Comparison of ENCODE assay signal across 15 cellular contexts in the genomic region with DNA sequence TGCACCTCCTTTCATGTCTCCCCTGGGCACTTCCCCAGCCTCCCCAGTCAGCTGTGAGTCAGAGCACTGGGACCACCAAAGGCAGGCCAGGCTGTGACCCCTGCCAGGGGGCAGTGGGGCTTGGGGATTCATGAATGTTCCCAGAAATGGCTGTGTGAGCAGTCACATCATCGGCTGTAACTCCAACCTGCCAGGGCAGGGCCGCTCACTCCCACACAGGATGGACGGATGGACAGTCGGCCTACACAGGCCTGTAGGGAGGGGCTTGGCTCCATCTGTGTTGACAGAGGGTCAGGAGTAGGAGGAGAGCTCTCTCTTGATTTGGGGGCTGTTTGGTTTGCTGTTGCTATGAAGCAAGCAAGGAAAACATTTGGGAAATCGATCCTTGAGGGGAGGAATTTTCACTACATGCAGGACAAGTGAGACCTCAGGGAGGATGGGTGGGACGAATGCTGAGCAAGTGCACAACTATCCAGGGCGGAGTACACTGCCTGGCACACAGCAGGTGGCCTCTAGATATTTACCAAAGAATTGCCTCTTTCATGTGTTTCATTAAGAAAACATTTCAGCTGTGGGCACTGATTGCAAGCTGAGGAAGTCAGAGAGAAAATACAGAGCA. TPM values are rescaled to one million over a fixed set of nuclear protein-coding genes. Genes with fewer than 3 reads are reported as not detected.
A peak's percentile ranks its signal among the peaks of the same experiment; 100 is the strongest.
DNase-seq lines count a peak whose midpoint lies in the region; ATAC-seq and TF ChIP-seq lines count a peak whose summit lies in the region.
"Had no signal": no experiment of that assay in that cellular context is flagged by ENCODE, and none has a peak within 500 bp of the region (broad histone marks: within the 10 kb centered on the region; RNA-seq: fewer than 3 reads in every experiment).

No MANE protein-coding gene starts in this region.

- H3K4me1 ChIP-seq in heart left ventricle, result peaks cover 0 to 11% (median 5%) of the 10 kb centered on the region in 12 donors
- H3K4me1 ChIP-seq: foreskin keratinocyte, parathyroid adenoma had no signal

- WGBS in heart left ventricle, 4 donors, result 68 to 76% (median 75%) methylated on average over 5 to 7 of the region's 7 CpGs

- no peak for TF ChIP-seq POLR2A in heart left ventricle (IDR thresholded peaks at IDR 0.05)

- H3K27me3 ChIP-seq in heart left ventricle, result peaks cover 8 to 58% (median 28%) of the 10 kb centered on the region in 9 donors

- no peaks in the 10 kb centered on the region for H3K9me3 ChIP-seq in heart left ventricle
- H3K9me3 ChIP-seq: tibial artery had no signal

- no peak for TF ChIP-seq CTCF in heart left ventricle (IDR thresholded peaks at IDR 0.05)

- no peak overlapping the region for H3K4me3 ChIP-seq in heart left ventricle
- H3K4me3 ChIP-seq: dorsolateral prefrontal cortex, tibial artery had no signal

- intact Hi-C loops in cardiac septum (cut with DNase I), result no loop called here
- intact Hi-C loops in heart left ventricle (cut with DNase I), result no loop called here

- DNase-seq in cardiac septum (ENCODE audit: low spot score) (peak; percentile 64), heart left ventricle (no peak), T1000 (lab: John Stamatoyannopoulos, UW) (peak; percentile 77), fibroblast of peridontal ligament (ENCODE audit: extremely low read depth) (peak; percentile 14), putamen (ENCODE audit: low spot score) (no peak), hypothalamus (lab: John Stamatoyannopoulos, UW) (no peak)
- DNase-seq in stimulated activated CD4-positive, alpha-beta T cell treated with anti-CD3 and anti-CD28 coated beads, Interleukin-4, amount 100 ng/mL, for 4 hours, result no peak
- no peak for DNase-seq in activated CD4-positive, alpha-beta T cell treated with anti-CD3 and anti-CD28 coated beads, Interleukin-2, amount 50 U/mL, for 1 hour
- DNase-seq: activated naive CD8-positive, alpha-beta T cell treated with anti-CD3 and anti-CD28 coated beads, Interleukin-2, amount 10 ng/mL, durations not matched to agents 7 days and 5 days; DMS153; dorsolateral prefrontal cortex; foreskin keratinocyte; tibial artery had no signal

- ATAC-seq in heart left ventricle, result no peak
- ATAC-seq: activated CD4-positive, CD25-positive, alpha-beta regulatory T cell treated with anti-CD3 and anti-CD28 coated beads, Interleukin-2, amount 50 U/mL, for 24 hours; foreskin keratinocyte had no signal

- H3K27ac ChIP-seq in heart left ventricle, result no peak overlapping the region
- H3K27ac ChIP-seq: dorsolateral prefrontal cortex, foreskin keratinocyte, parathyroid adenoma, tibial artery had no signal

- H3K36me3 ChIP-seq in heart left ventricle, result no peaks in the 10 kb centered on the region
- H3K36me3 ChIP-seq: tibial artery had no signal

RNA-seq across cellular contexts. Expression of a gene that starts 2.9 kb away (rescaled TPM):
- not detected for total RNA-seq in cardiac septum
- total RNA-seq in heart left ventricle, result 1 to 10 TPM in 1 of 9 donors, not detected in 8; 1.8 TPM
- polyA plus RNA-seq in heart left ventricle, result not detected
- total RNA-seq: activated naive CD8-positive, alpha-beta T cell treated with anti-CD3 and anti-CD28 coated beads, Interleukin-2, amount 10 ng/mL, durations not matched to agents 7 days and 5 days; foreskin keratinocyte had no signal
- polyA plus RNA-seq: foreskin keratinocyte had no signal

RNA-seq across cellular contexts. Expression of a gene that starts 12.5 kb away (rescaled TPM):
- total RNA-seq in cardiac septum (not detected), heart left ventricle (not detected)
- polyA plus RNA-seq in heart left ventricle, result not detected
- total RNA-seq: activated naive CD8-positive, alpha-beta T cell treated with anti-CD3 and anti-CD28 coated beads, Interleukin-2, amount 10 ng/mL, durations not matched to agents 7 days and 5 days; dorsolateral prefrontal cortex; foreskin keratinocyte had no signal
- polyA plus RNA-seq: foreskin keratinocyte had no signal

RNA-seq across cellular contexts. Expression of a gene that starts 35.7 kb away (rescaled TPM):
- total RNA-seq in cardiac septum, result 98.7 TPM
- total RNA-seq in heart left ventricle, result 100 to 1,000 TPM in 2 of 9 donors, 10 to 100 TPM in 7; 18.1 to 141 (median 66.3) TPM
- 100 to 1,000 TPM in 1 of 2 donors, 10 to 100 TPM in 1; 54.4 to 165 TPM for polyA plus RNA-seq in heart left ventricle

Comparison
In these comparisons a context has a peak if more than half of its experiments do, and no peak if none do; other contexts are left out.
1. DNase-seq: peak in cardiac septum (single experiment), T1000 (single experiment) and fibroblast of peridontal ligament (single experiment); none in heart left ventricle (0 of 5), stimulated activated CD4-positive, alpha-beta T cell treated with anti-CD3 and anti-CD28 coated beads, Interleukin-4, amount 100 ng/mL, for 4 hours (0 of 2), activated CD4-positive, alpha-beta T cell treated with anti-CD3 and anti-CD28 coated beads, Interleukin-2, amount 50 U/mL, for 1 hour (single experiment), putamen (single experiment) and hypothalamus (0 of 51).